In genomic region chr4:122091397-122091796, GRCh38 we compare ENCODE assay signal across 21 cellular contexts.
A peak's percentile ranks its signal among the peaks of the same experiment; 100 is the strongest.
DNase-seq lines count a peak whose midpoint lies in the region; ATAC-seq and TF ChIP-seq lines count a peak whose summit lies in the region.
"Had no signal": no experiment of that assay in that cellular context is flagged by ENCODE, and none has a peak within 500 bp of the region (broad histone marks: within the 10 kb centered on the region; RNA-seq: fewer than 3 reads in every experiment).

No MANE protein-coding gene starts in this region.

- no peaks in the 10 kb centered on the region for H3K36me3 Mint-ChIP-seq in stimulated activated naive B cell treated with anti-CD40 and anti-IgM and Interleukin-4, amounts not matched to agents 10 μg/mL and 1 μg/mL and 100 μg/mL, for 72 hours
- H3K36me3 Mint-ChIP-seq: CD14-positive monocyte had no signal

- no peak overlapping the region for H3K18ac ChIP-seq in neuronal stem cell (ENCODE audit: low read length)

- H2AK5ac ChIP-seq in neuronal stem cell (ENCODE audit: low read depth, low read length) = no peak overlapping the region

- H3K9me3 ChIP-seq in left lung (no peaks in the 10 kb centered on the region), neuronal stem cell (replicated peaks in 1 of 2; ENCODE audit: control insufficient read depth in 2 of 2, insufficient read depth in 1 of 2, low read depth in 1 of 2, low read length in 2 of 2) (no peaks in the 10 kb centered on the region)
- H3K9me3 ChIP-seq: A549; BE2C; BLaER1 treated with 17β-estradiol and CSF1 and Interleukin-3, amounts not matched to agents 10 nM and 100 nM had no signal

- H2BK12ac ChIP-seq in neuronal stem cell (ENCODE audit: low read length) = no peak overlapping the region

- no peak overlapping the region for H4K8ac ChIP-seq in neuronal stem cell (ENCODE audit: low read depth, low read length)

- H3K14ac ChIP-seq in neuronal stem cell (ENCODE audit: low read length) = no peak overlapping the region

- H3K4me1 ChIP-seq in left lung = peaks cover 0 to 6% of the 10 kb centered on the region in 2 donors
- H3K4me1 ChIP-seq in neuronal stem cell (ENCODE audit: control insufficient read depth in 2 of 2, insufficient read depth in 1 of 2, low read depth in 1 of 2, low read length in 2 of 2) = no peaks in the 10 kb centered on the region
- H3K4me1 ChIP-seq: A549; BE2C; BLaER1 treated with 17β-estradiol and CSF1 and Interleukin-3, amounts not matched to agents 10 nM and 100 nM had no signal

- peak overlapping the region; percentile 53 for H3K27ac Mint-ChIP-seq in stimulated activated naive B cell treated with anti-CD40 and anti-IgM and Interleukin-4, amounts not matched to agents 10 μg/mL and 1 μg/mL and 100 μg/mL, for 72 hours
- H3K27ac Mint-ChIP-seq: CD14-positive monocyte; CD4-positive, alpha-beta T cell; CD8-positive, alpha-beta memory T cell had no signal

- no peak overlapping the region for H3K4me3 Mint-ChIP-seq in stimulated activated naive B cell treated with anti-CD40 and anti-IgM and Interleukin-4, amounts not matched to agents 10 μg/mL and 1 μg/mL and 100 μg/mL, for 72 hours
- H3K4me3 Mint-ChIP-seq: CD14-positive monocyte; CD4-positive, alpha-beta T cell; CD8-positive, alpha-beta memory T cell had no signal

- H3K27me3 ChIP-seq in left lung (no peaks in the 10 kb centered on the region), neuronal stem cell (ENCODE audit: control insufficient read depth in 3 of 3, insufficient read depth in 3 of 3, low read depth in 1 of 3, low read length in 3 of 3) (peaks cover 0 to 5% (median 0%) of the 10 kb centered on the region in 3 experiments)
- H3K27me3 ChIP-seq: BE2C; BLaER1 treated with 17β-estradiol and CSF1 and Interleukin-3, amounts not matched to agents 10 nM and 100 nM had no signal

- H3K27ac ChIP-seq in left lung (peak overlapping the region in 1 of 2 donors; percentile 37), neuronal stem cell (replicated peaks; ENCODE audit: low read length) (no peak overlapping the region)
- H3K27ac ChIP-seq: 22Rv1; A549; BLaER1 treated with 17β-estradiol and CSF1 and Interleukin-3, amounts not matched to agents 10 nM and 100 nM; GM23248 had no signal

- H2BK15ac ChIP-seq in neuronal stem cell (ENCODE audit: low read length) = no peak overlapping the region

- intact Hi-C loops in left lung (cut with DNase I) = no loop called here

- no peak overlapping the region for H3K23ac ChIP-seq in neuronal stem cell (ENCODE audit: low read depth, low read length, poor library complexity)

- DNase-seq in DMS53 (lab: John Stamatoyannopoulos, UW) (peak; percentile 27), DMS53 treated with DMSO at 0.1 percent for 48 hours (lab: John Stamatoyannopoulos, UW; ENCODE audit: unreplicated experiment) (no peak), left lung (peak in 1 of 2 donors; percentile 49), neuronal stem cell (ENCODE audit: low spot score) (no peak), NCI-H69 (lab: John Stamatoyannopoulos, UW) (no peak)
- DNase-seq in stimulated activated naive B cell treated with anti-CD40 and anti-IgM and Interleukin-4, amounts not matched to agents 10 μg/mL and 1 μg/mL and 100 μg/mL, for 72 hours = no peak
- DNase-seq: ACHN; AML-193; BE2C; CD4-positive, alpha-beta T cell; CD8-positive, alpha-beta memory T cell; DMS 273 treated with DMSO at 0.1 percent for 48 hours; DND-41; GM23248; H7; HCEC 1CT had no signal

- H3K36me3 ChIP-seq in left lung (no peaks in the 10 kb centered on the region), neuronal stem cell (replicated peaks in 1 of 2; ENCODE audit: control insufficient read depth in 2 of 2, insufficient read depth in 2 of 2, low read length in 2 of 2) (no peaks in the 10 kb centered on the region)
- H3K36me3 ChIP-seq: BE2C; BLaER1 treated with 17β-estradiol and CSF1 and Interleukin-3, amounts not matched to agents 10 nM and 100 nM had no signal

- no peaks in the 10 kb centered on the region for H3K79me1 ChIP-seq in neuronal stem cell (ENCODE audit: low read depth, low read length)

- H3K4me2 ChIP-seq in neuronal stem cell (ENCODE audit: insufficient read depth, low read length, poor library complexity, severe bottlenecking) = no peak overlapping the region
- H3K4me2 ChIP-seq: A549; BLaER1 treated with 17β-estradiol and CSF1 and Interleukin-3, amounts not matched to agents 10 nM and 100 nM had no signal

- no CpG with 5 or more reads among the region's 1 CpG for WGBS in neuronal stem cell (ENCODE audit: extremely low coverage in 2 of 2, insufficient read length in 2 of 2, insufficient replicate concordance in 1 of 2), 2 donors

- H2BK120ac ChIP-seq in neuronal stem cell (ENCODE audit: low read depth, low read length) = no peak overlapping the region

- no peak overlapping the region for H4K91ac ChIP-seq in neuronal stem cell (ENCODE audit: low read depth, low read length, poor library complexity)

- H3K4me1 Mint-ChIP-seq in stimulated activated naive B cell treated with anti-CD40 and anti-IgM and Interleukin-4, amounts not matched to agents 10 μg/mL and 1 μg/mL and 100 μg/mL, for 72 hours = no peaks in the 10 kb centered on the region
- H3K4me1 Mint-ChIP-seq: CD14-positive monocyte; CD8-positive, alpha-beta memory T cell had no signal

- no peak for TF ChIP-seq CTCF in left lung (IDR thresholded peaks at IDR 0.05)

- peaks cover 19 to 26% of the 10 kb centered on the region in 2 donors for H3K27me3 Mint-ChIP-seq in stimulated activated naive B cell treated with anti-CD40 and anti-IgM and Interleukin-4, amounts not matched to agents 10 μg/mL and 1 μg/mL and 100 μg/mL, for 72 hours

- no peak overlapping the region for H2BK5ac ChIP-seq in neuronal stem cell (ENCODE audit: low read length)

- peak; percentile 86 for ATAC-seq in left lung
- no peak for ATAC-seq in stimulated activated naive B cell treated with anti-CD40 and anti-IgM and Interleukin-4, amounts not matched to agents 10 μg/mL and 1 μg/mL and 100 μg/mL, for 72 hours (replicated peaks)
- no peak for ATAC-seq in HG03521 (IDR thresholded peaks at IDR 0.05; ENCODE audit: unreplicated experiment)
- ATAC-seq: A549 had no signal

- H3K4me3 ChIP-seq in left lung (no peak overlapping the region), neuronal stem cell (ENCODE audit: low read length in 2 of 2) (no peak overlapping the region)
- H3K4me3 ChIP-seq: A549; BLaER1 treated with 17β-estradiol and CSF1 and Interleukin-3, amounts not matched to agents 10 nM and 100 nM; GM23248 had no signal

- H3K4ac ChIP-seq in neuronal stem cell (ENCODE audit: low read length) = no peak overlapping the region

- H2AFZ ChIP-seq in neuronal stem cell (ENCODE audit: low read length) = no peak overlapping the region
- H2AFZ ChIP-seq: GM23248 had no signal

- H3K9me3 Mint-ChIP-seq in stimulated activated naive B cell treated with anti-CD40 and anti-IgM and Interleukin-4, amounts not matched to agents 10 μg/mL and 1 μg/mL and 100 μg/mL, for 72 hours = peaks cover 0 to 9% of the 10 kb centered on the region in 2 donors
- H3K9me3 Mint-ChIP-seq: CD4-positive, alpha-beta T cell; CD8-positive, alpha-beta memory T cell had no signal

- no peak overlapping the region for H3K9ac ChIP-seq in neuronal stem cell (ENCODE audit: low read depth, low read length, poor library complexity)
- H3K9ac ChIP-seq: BLaER1 treated with 17β-estradiol and CSF1 and Interleukin-3, amounts not matched to agents 10 nM and 100 nM; GM23248 had no signal
